Comparison of ENCODE assay signal across 13 cellular contexts in genomic region chr11:40130427-40130826, GRCh38.
DNase-seq lines count a peak whose midpoint lies in the region; ATAC-seq and TF ChIP-seq lines count a peak whose summit lies in the region.
"Had no signal": no experiment of that assay in that cellular context is flagged by ENCODE, and none has a peak within 500 bp of the region (broad histone marks: within the 10 kb centered on the region; RNA-seq: fewer than 3 reads in every experiment).

No MANE protein-coding gene starts in this region.

- DNase-seq in NB4 (ENCODE audit: low read depth), result peak; percentile 4
- DNase-seq in dorsolateral prefrontal cortex, result peak in 2 of 10 donors; percentile 33 to 48
- peak; percentile 85 for DNase-seq in pons (ENCODE audit: low spot score)
- no peak for DNase-seq in left ventricle myocardium inferior
- DNase-seq in activated T-cell treated with anti-CD3 and anti-CD28 coated beads, Interleukin-2, amount 50 U/mL, for 48 hours, result no peak
- DNase-seq: activated CD4-positive, alpha-beta T cell treated with anti-CD3 and anti-CD28 coated beads for 4 hours; activated naive CD8-positive, alpha-beta T cell treated with anti-CD3 and anti-CD28 coated beads for 36 hours; DMS79 had no signal

- H3K27me3 ChIP-seq in dorsolateral prefrontal cortex (no peaks in the 10 kb centered on the region), left ventricle myocardium inferior (ENCODE audit: low read depth) (no peaks in the 10 kb centered on the region)

- H3K4me3 ChIP-seq in NB4 (ENCODE audit: low read depth, low read length), result no peak overlapping the region
- H3K4me3 ChIP-seq in dorsolateral prefrontal cortex, result no peak overlapping the region
- H3K4me3 ChIP-seq in left ventricle myocardium inferior, result no peak overlapping the region
- H3K4me3 ChIP-seq: skin epidermis had no signal

- H3K27ac ChIP-seq in dorsolateral prefrontal cortex, result peak overlapping the region in 11 of 59 donors; percentile 1 to 49 (median 7)
- no peak overlapping the region for H3K27ac ChIP-seq in left ventricle myocardium inferior (replicated peaks)
- H3K27ac ChIP-seq: skin epidermis had no signal

- H3K9me3 ChIP-seq in left ventricle myocardium inferior (replicated peaks), result no peaks in the 10 kb centered on the region

- no peak for TF ChIP-seq POLR2A in NB4 (IDR thresholded peaks at IDR 0.05; ENCODE audit: extremely low read depth, insufficient read length)

- ATAC-seq in GM18858 (IDR thresholded peaks at IDR 0.05; ENCODE audit: unreplicated experiment) (peak; percentile 69), HG03460 (IDR thresholded peaks at IDR 0.05; ENCODE audit: unreplicated experiment) (no peak), GM21576 (IDR thresholded peaks at IDR 0.05; ENCODE audit: unreplicated experiment) (no peak)
- ATAC-seq: stimulated activated memory B cell treated with anti-CD40 and anti-IgM and Interleukin-4, amounts not matched to agents 10 μg/mL and 1 μg/mL and 100 μg/mL, for 72 hours had no signal

- no peaks in the 10 kb centered on the region for H3K36me3 ChIP-seq in left ventricle myocardium inferior

- no peaks in the 10 kb centered on the region for H3K4me1 ChIP-seq in left ventricle myocardium inferior

- intact Hi-C loops in dorsolateral prefrontal cortex (cut with DNase I), result loop anchor here (1.0 to 10.0 kb wide), 3 partner anchors 104 to 164 kb away; no protein-coding TSS in a partner anchor
- intact Hi-C loops in left ventricle myocardium inferior (cut with micrococcal nuclease), result no loop called here

- no peak for TF ChIP-seq CTCF in NB4 (IDR thresholded peaks at IDR 0.05; ENCODE audit: low read depth, low read length)
- peak; percentile 27 to 80 (median 63) for TF ChIP-seq CTCF in dorsolateral prefrontal cortex (IDR thresholded peaks at IDR 0.05 in 54 of 56, conservative IDR thresholded peaks at IDR 0.05 in 2 of 56; ENCODE audit: low read depth in 1 of 56, partially characterized antibody in 56 of 56)
- TF ChIP-seq CTCF in left ventricle myocardium inferior (IDR thresholded peaks at IDR 0.05; ENCODE audit: borderline replicate concordance), result no peak

Comparison
In these comparisons a context has a peak if more than half of its experiments do, and no peak if none do; other contexts are left out.
1. DNase-seq: peak in NB4 (single experiment) and pons (single experiment); none in left ventricle myocardium inferior (single experiment) and activated T-cell treated with anti-CD3 and anti-CD28 coated beads, Interleukin-2, amount 50 U/mL, for 48 hours (0 of 2).
2. CTCF ChIP-seq: peak in dorsolateral prefrontal cortex (56 of 56); none in NB4 (single experiment) and left ventricle myocardium inferior (single experiment).